In the genomic region with DNA sequence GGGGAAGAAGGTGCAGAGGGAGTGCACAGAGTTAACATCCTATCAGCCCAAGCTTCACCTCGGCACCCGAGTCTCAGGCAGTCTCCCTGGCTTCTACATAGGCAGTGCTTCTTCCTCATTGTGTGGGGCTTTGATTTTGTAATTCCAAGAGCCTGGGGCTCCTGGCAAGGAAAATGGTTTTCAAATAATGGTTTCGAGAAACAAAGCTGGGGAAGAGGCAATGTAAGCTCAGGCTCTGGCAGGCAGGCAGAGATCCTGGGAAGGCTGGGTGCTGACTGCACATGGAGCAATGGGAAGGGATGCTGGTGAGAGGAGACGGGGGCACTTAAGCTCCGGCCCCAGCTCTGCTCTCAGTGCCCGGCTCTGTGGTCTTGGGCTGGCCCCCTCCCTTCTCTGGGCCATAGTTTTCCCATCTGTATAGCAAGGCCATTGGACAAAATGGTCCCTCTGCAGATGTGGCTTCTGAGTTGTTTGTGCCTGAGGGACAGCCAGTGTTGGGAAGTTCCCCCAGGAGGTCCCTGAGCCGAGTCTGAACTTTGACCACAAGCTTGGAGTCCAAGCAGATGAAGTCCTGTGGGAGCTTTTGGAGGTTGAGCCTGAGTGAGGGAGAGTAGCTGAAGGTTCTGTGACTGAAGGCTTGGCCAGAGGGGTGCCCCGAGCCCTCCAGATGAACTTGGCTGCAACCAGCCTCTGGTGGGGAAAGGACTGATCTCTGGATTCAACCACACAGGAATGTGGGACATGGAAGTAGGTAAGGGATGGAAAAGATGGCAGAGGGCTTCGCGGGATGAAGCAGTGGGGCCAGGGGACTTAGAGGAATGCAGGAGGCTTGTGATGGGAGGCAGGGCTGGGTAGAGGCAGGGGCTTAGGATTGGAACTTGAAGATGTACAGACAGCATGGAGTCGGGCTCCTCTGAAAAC, we compare ENCODE assay signal across 14 cellular contexts. TPM values are rescaled to one million over a fixed set of nuclear protein-coding genes. Genes with fewer than 3 reads are reported as not detected.
DNase-seq lines count a peak whose midpoint lies in the region; ATAC-seq and TF ChIP-seq lines count a peak whose summit lies in the region.
"Had no signal": no experiment of that assay in that cellular context is flagged by ENCODE, and none has a peak within 500 bp of the region (broad histone marks: within the 10 kb centered on the region; RNA-seq: fewer than 3 reads in every experiment).

No MANE protein-coding gene starts in this region.

- H3K9me3 ChIP-seq in muscle layer of duodenum (ENCODE audit: control insufficient read depth in 1 of 2, low read length in 2 of 2) (no peaks in the 10 kb centered on the region), transverse colon (no peaks in the 10 kb centered on the region)

- H3K4me1 ChIP-seq in muscle layer of duodenum (ENCODE audit: control insufficient read depth in 1 of 2, insufficient read depth in 2 of 2, low read length in 2 of 2) (peaks cover 0 to 11% of the 10 kb centered on the region in 2 donors), transverse colon (peaks cover 0 to 22% (median 14%) of the 10 kb centered on the region in 4 donors)

- 60 to 64% methylated on average over 1 to 11 of the region's 11 CpGs for whole genome bisulfite sequencing in transverse colon (ENCODE audit: low coverage in 1 of 2), 2 donors

- no peak for TF ChIP-seq EP300 in transverse colon (IDR thresholded peaks at IDR 0.05; ENCODE audit: low read depth)

- DNase-seq in fibroblast of mammary gland (ENCODE audit: low read depth) (peak; percentile 53), transverse colon (no peak), NCI-H345 (lab: John Stamatoyannopoulos, UW) (no peak), pons (ENCODE audit: low spot score) (no peak)
- DNase-seq: activated CD8-positive, alpha-beta memory T cell treated with anti-CD3 and anti-CD28 coated beads, Interleukin-2, amount 10 ng/mL, durations not matched to agents 7 days and 5 days; DND-41; glutamatergic neuron; naive thymus-derived CD8-positive, alpha-beta T cell; NCI-H1092; T-helper 9 cell had no signal

- peak overlapping the region; percentile 56 for H3K4me3 ChIP-seq in fibroblast of mammary gland (ENCODE audit: control insufficient read depth, low read depth, low read length)
- H3K4me3 ChIP-seq in muscle layer of duodenum (ENCODE audit: low read depth in 1 of 2, low read length in 2 of 2) = peak overlapping the region; percentile 76 to 84
- peak overlapping the region; percentile 43 to 53 (median 50) for H3K4me3 ChIP-seq in transverse colon

- H3K27ac ChIP-seq in muscle layer of duodenum (ENCODE audit: low read length) (peak overlapping the region; percentile 99), transverse colon (peak overlapping the region; percentile 82 to 97 (median 93))

- in situ Hi-C loops in transverse colon (cut with MboI; ENCODE audit: low pct_ligation_motif_present in 1 of 4, low pct_unique_long_range_greater_than_20kb in 1 of 4, low sequenced_read_pairs in 3 of 4) = no loop called here

- ATAC-seq in SK-N-SH treated with all-trans-retinoic acid at 6 μM for 48 hours (peak; percentile 36), HG03095 (IDR thresholded peaks at IDR 0.05; ENCODE audit: unreplicated experiment) (no peak), GM18867 (IDR thresholded peaks at IDR 0.05; ENCODE audit: unreplicated experiment) (no peak)
- ATAC-seq: activated CD8-positive, alpha-beta memory T cell treated with anti-CD3 and anti-CD28 coated beads, Interleukin-2, amount 10 ng/mL, durations not matched to agents 7 days and 5 days; naive thymus-derived CD8-positive, alpha-beta T cell had no signal

- intact Hi-C loops in transverse colon (cut with DNase I; ENCODE audit: low total_unique reads) = no loop called here

- TF ChIP-seq CTCF in fibroblast of mammary gland (conservative IDR thresholded peaks at IDR 0.05; ENCODE audit: control insufficient read depth, insufficient read depth, low read depth, low read length) (no peak), transverse colon (IDR thresholded peaks at IDR 0.05) (no peak)

- H3K36me3 ChIP-seq in muscle layer of duodenum (ENCODE audit: control insufficient read depth in 1 of 2, insufficient read depth in 2 of 2, low read length in 2 of 2) (peaks cover 9 to 26% of the 10 kb centered on the region in 2 donors), transverse colon (peaks cover 0 to 26% (median 0%) of the 10 kb centered on the region in 4 donors)

- no peak for TF ChIP-seq POLR2A in transverse colon (IDR thresholded peaks at IDR 0.05)

- H3K27me3 ChIP-seq in muscle layer of duodenum (ENCODE audit: low read depth, low read length) (no peaks in the 10 kb centered on the region), transverse colon (no peaks in the 10 kb centered on the region)

TF ChIP-seq in SK-N-SH treated with all-trans-retinoic acid at 6 μM for 48 hours, 23 proteins besides CTCF, POLR2A, EP300 and RAD21:
- no peak for TF ChIP-seq ZNF70 (CRISPR knock-in tag; IDR thresholded peaks at IDR 0.05)
- TF ChIP-seq, protein P1, sequence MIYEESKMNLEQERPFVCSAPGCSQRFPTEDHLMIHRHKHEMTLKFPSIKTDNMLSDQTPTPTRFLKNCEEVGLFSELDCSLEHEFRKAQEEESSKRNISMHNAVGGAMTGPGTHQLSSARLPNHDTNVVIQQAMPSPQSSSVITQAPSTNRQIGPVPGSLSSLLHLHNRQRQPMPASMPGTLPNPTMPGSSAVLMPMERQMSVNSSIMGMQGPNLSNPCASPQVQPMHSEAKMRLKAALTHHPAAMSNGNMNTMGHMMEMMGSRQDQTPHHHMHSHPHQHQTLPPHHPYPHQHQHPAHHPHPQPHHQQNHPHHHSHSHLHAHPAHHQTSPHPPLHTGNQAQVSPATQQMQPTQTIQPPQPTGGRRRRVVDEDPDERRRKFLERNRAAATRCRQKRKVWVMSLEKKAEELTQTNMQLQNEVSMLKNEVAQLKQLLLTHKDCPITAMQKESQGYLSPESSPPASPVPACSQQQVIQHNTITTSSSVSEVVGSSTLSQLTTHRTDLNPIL (CRISPR knock-in tag; IDR thresholded peaks at IDR 0.05; ENCODE audit: low read depth) = no peak
- no peak for TF ChIP-seq ZC3H10 (CRISPR knock-in tag; IDR thresholded peaks at IDR 0.05)
- no peak for TF ChIP-seq SNAI2 (CRISPR knock-in tag; IDR thresholded peaks at IDR 0.05)
- TF ChIP-seq ESRRG (CRISPR knock-in tag; IDR thresholded peaks at IDR 0.05) = no peak
TF ChIP-seq in SK-N-SH treated with all-trans-retinoic acid at 6 μM for 48 hours: peak in this region for 0.

RNA-seq across cellular contexts. Expression of a gene that starts 28.5 kb away (rescaled TPM):
- not detected for total RNA-seq in transverse colon
- total RNA-seq: activated CD8-positive, alpha-beta memory T cell treated with anti-CD3 and anti-CD28 coated beads, Interleukin-2, amount 10 ng/mL, durations not matched to agents 7 days and 5 days; naive thymus-derived CD8-positive, alpha-beta T cell had no signal

RNA-seq across cellular contexts. Expression of a gene that starts 49.7 kb away (rescaled TPM):
- 1 to 10 TPM in 3 of 4 donors, under 1 TPM in 1; 0.75 to 5.4 (median 2.8) TPM for total RNA-seq in transverse colon
